1 cellular context compared by ENCODE assay signal in the genomic region with DNA sequence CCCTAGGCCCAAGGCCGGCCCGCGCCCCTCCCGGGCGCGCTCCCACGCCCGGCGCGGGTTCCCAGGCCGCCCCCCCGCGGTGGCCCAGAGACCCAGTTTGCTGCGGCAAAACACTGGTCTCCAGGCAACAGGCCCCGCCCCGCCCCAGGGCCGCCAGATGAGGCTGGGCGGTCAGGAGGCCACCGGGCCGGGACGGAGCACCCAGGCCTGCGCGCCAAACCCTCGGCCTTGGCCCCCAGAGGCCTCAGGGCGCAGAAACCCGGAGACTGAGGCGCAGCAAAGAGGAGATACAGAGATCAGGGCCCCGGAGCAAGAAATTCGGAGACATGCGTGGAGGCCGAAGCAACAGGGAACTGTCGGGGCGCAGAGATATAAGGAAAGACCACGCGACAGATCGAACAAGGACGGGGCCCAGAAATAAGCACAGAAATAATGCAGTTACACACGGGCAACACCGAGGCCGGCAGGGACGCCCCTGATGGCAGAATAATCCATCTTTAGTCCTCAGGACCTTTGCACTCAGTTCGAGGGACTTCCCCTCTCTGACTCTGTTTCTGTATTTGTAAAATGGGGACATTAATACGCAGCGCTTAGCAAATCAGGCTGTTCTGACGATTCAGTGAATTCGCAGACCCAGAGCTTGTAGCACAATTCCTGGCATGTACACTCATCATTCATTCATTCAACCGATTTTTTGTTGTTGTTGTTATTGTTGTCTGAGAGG.
TF ChIP-seq lines count a peak whose summit lies in the region.

No MANE protein-coding gene starts in this region.

TF ChIP-seq in K562, 482 proteins besides CTCF, POLR2A, EP300 and RAD21 (continued from another document and continues in another):
- TF ChIP-seq, protein P1, sequence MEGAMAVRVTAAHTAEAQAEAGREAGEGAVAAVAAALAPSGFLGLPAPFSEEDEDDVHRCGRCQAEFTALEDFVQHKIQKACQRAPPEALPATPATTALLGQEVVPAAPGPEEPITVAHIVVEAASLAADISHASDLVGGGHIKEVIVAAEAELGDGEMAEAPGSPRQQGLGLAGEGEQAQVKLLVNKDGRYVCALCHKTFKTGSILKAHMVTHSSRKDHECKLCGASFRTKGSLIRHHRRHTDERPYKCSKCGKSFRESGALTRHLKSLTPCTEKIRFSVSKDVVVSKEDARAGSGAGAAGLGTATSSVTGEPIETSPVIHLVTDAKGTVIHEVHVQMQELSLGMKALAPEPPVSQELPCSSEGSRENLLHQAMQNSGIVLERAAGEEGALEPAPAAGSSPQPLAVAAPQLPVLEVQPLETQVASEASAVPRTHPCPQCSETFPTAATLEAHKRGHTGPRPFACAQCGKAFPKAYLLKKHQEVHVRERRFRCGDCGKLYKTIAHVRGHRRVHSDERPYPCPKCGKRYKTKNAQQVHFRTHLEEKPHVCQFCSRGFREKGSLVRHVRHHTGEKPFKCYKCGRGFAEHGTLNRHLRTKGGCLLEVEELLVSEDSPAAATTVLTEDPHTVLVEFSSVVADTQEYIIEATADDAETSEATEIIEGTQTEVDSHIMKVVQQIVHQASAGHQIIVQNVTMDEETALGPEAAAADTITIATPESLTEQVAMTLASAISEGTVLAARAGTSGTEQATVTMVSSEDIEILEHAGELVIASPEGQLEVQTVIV (CRISPR knock-in tag; IDR thresholded peaks at IDR 0.05; ENCODE audit: borderline replicate concordance) = no peak
- TF ChIP-seq DMBX1 (CRISPR knock-in tag; IDR thresholded peaks at IDR 0.05; ENCODE audit: borderline replicate concordance) (peak; percentile 66; the same call in 1 of the 2 replicates), GABPB2 (CRISPR knock-in tag; conservative IDR thresholded peaks at IDR 0.05) (no peak), FOXJ3 (CRISPR knock-in tag; IDR thresholded peaks at IDR 0.05) (peak; percentile 93), ZNF12 (CRISPR knock-in tag; IDR thresholded peaks at IDR 0.05) (peak; percentile 63; the same call in 1 of the 2 replicates), KDM4B (IDR thresholded peaks at IDR 0.05; ENCODE audit: borderline replicate concordance in 2 of 2, low read depth in 1 of 2) (peak in 1 of 2 experiments; percentile 86; a peak in 2 of 4 replicates), SP1 (CRISPR knock-in tag; IDR thresholded peaks at IDR 0.05) (peak; percentile 63), ARNT (IDR thresholded peaks at IDR 0.05) (no peak), LCOR (CRISPR knock-in tag; IDR thresholded peaks at IDR 0.05) (no peak), ZKSCAN1 (IDR thresholded peaks at IDR 0.05; ENCODE audit: low read depth, low read length) (no peak), FOXJ2 (tag; IDR thresholded peaks at IDR 0.05) (peak; percentile 100), BMI1 (IDR thresholded peaks at IDR 0.05; ENCODE audit: low read length) (peak; percentile 66), SPI1 (IDR thresholded peaks at IDR 0.05; ENCODE audit: borderline replicate concordance, low read depth, low read length) (no peak), KDM5B (IDR thresholded peaks at IDR 0.05; ENCODE audit: insufficient replicate concordance, low read depth, low read length) (peak; percentile 62), PHB2 (IDR thresholded peaks at IDR 0.05; ENCODE audit: low read depth) (no peak), GTF2F1 (IDR thresholded peaks at IDR 0.05; ENCODE audit: low read depth, low read length) (no peak), HDAC2 (IDR thresholded peaks at IDR 0.05) (peak; percentile 57; the same call in 1 of the 2 replicates), CCAR2 (IDR thresholded peaks at IDR 0.05; ENCODE audit: low read depth, low read length) (no peak), ESRRA (IDR thresholded peaks at IDR 0.05; ENCODE audit: borderline replicate concordance, low read depth) (peak; percentile 10; the same call in 1 of the 2 replicates), SMAD2 (IDR thresholded peaks at IDR 0.05; ENCODE audit: low read depth, low read length) (no peak), GTF2A2 (tag; IDR thresholded peaks at IDR 0.05) (no peak), MXI1 (IDR thresholded peaks at IDR 0.05; ENCODE audit: low read depth, low read length) (peak; percentile 82), SIX5 (IDR thresholded peaks at IDR 0.05; ENCODE audit: borderline replicate concordance in 1 of 2, insufficient read depth in 1 of 2, low read depth in 1 of 2, low read length in 2 of 2) (no peak), ZNF143 (CRISPR knock-in tag; IDR thresholded peaks at IDR 0.05) (no peak), HMGN3 (IDR thresholded peaks at IDR 0.05; ENCODE audit: borderline replicate concordance, extremely low read depth, insufficient read length, low read depth, low read length) (peak; percentile 94), NR3C1 (CRISPR knock-in tag; IDR thresholded peaks at IDR 0.05) (no peak), FOXK1 (CRISPR knock-in tag; IDR thresholded peaks at IDR 0.05; ENCODE audit: borderline replicate concordance) (no peak), ZNF263 (CRISPR knock-in tag; IDR thresholded peaks at IDR 0.05; ENCODE audit: borderline replicate concordance) (no peak), POU5F1 (IDR thresholded peaks at IDR 0.05; ENCODE audit: borderline replicate concordance, low read depth, low read length, partially characterized antibody) (no peak), SREBF2 (CRISPR knock-in tag; IDR thresholded peaks at IDR 0.05) (no peak), NCOR1 (IDR thresholded peaks at IDR 0.05) (peak; percentile 60), ZNF347 (CRISPR knock-in tag; IDR thresholded peaks at IDR 0.05; ENCODE audit: low read depth) (no peak)
- TF ChIP-seq, protein P2, sequence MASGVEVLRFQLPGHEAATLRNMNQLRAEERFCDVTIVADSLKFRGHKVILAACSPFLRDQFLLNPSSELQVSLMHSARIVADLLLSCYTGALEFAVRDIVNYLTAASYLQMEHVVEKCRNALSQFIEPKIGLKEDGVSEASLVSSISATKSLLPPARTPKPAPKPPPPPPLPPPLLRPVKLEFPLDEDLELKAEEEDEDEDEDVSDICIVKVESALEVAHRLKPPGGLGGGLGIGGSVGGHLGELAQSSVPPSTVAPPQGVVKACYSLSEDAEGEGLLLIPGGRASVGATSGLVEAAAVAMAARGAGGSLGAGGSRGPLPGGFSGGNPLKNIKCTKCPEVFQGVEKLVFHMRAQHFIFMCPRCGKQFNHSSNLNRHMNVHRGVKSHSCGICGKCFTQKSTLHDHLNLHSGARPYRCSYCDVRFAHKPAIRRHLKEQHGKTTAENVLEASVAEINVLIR (CRISPR knock-in tag; IDR thresholded peaks at IDR 0.05) = no peak
- TF ChIP-seq, protein P3, sequence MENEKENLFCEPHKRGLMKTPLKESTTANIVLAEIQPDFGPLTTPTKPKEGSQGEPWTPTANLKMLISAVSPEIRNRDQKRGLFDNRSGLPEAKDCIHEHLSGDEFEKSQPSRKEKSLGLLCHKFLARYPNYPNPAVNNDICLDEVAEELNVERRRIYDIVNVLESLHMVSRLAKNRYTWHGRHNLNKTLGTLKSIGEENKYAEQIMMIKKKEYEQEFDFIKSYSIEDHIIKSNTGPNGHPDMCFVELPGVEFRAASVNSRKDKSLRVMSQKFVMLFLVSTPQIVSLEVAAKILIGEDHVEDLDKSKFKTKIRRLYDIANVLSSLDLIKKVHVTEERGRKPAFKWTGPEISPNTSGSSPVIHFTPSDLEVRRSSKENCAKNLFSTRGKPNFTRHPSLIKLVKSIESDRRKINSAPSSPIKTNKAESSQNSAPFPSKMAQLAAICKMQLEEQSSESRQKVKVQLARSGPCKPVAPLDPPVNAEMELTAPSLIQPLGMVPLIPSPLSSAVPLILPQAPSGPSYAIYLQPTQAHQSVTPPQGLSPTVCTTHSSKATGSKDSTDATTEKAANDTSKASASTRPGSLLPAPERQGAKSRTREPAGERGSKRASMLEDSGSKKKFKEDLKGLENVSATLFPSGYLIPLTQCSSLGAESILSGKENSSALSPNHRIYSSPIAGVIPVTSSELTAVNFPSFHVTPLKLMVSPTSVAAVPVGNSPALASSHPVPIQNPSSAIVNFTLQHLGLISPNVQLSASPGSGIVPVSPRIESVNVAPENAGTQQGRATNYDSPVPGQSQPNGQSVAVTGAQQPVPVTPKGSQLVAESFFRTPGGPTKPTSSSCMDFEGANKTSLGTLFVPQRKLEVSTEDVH (IDR thresholded peaks at IDR 0.05; ENCODE audit: low read depth, partially characterized antibody) = no peak
- TF ChIP-seq, protein P4, sequence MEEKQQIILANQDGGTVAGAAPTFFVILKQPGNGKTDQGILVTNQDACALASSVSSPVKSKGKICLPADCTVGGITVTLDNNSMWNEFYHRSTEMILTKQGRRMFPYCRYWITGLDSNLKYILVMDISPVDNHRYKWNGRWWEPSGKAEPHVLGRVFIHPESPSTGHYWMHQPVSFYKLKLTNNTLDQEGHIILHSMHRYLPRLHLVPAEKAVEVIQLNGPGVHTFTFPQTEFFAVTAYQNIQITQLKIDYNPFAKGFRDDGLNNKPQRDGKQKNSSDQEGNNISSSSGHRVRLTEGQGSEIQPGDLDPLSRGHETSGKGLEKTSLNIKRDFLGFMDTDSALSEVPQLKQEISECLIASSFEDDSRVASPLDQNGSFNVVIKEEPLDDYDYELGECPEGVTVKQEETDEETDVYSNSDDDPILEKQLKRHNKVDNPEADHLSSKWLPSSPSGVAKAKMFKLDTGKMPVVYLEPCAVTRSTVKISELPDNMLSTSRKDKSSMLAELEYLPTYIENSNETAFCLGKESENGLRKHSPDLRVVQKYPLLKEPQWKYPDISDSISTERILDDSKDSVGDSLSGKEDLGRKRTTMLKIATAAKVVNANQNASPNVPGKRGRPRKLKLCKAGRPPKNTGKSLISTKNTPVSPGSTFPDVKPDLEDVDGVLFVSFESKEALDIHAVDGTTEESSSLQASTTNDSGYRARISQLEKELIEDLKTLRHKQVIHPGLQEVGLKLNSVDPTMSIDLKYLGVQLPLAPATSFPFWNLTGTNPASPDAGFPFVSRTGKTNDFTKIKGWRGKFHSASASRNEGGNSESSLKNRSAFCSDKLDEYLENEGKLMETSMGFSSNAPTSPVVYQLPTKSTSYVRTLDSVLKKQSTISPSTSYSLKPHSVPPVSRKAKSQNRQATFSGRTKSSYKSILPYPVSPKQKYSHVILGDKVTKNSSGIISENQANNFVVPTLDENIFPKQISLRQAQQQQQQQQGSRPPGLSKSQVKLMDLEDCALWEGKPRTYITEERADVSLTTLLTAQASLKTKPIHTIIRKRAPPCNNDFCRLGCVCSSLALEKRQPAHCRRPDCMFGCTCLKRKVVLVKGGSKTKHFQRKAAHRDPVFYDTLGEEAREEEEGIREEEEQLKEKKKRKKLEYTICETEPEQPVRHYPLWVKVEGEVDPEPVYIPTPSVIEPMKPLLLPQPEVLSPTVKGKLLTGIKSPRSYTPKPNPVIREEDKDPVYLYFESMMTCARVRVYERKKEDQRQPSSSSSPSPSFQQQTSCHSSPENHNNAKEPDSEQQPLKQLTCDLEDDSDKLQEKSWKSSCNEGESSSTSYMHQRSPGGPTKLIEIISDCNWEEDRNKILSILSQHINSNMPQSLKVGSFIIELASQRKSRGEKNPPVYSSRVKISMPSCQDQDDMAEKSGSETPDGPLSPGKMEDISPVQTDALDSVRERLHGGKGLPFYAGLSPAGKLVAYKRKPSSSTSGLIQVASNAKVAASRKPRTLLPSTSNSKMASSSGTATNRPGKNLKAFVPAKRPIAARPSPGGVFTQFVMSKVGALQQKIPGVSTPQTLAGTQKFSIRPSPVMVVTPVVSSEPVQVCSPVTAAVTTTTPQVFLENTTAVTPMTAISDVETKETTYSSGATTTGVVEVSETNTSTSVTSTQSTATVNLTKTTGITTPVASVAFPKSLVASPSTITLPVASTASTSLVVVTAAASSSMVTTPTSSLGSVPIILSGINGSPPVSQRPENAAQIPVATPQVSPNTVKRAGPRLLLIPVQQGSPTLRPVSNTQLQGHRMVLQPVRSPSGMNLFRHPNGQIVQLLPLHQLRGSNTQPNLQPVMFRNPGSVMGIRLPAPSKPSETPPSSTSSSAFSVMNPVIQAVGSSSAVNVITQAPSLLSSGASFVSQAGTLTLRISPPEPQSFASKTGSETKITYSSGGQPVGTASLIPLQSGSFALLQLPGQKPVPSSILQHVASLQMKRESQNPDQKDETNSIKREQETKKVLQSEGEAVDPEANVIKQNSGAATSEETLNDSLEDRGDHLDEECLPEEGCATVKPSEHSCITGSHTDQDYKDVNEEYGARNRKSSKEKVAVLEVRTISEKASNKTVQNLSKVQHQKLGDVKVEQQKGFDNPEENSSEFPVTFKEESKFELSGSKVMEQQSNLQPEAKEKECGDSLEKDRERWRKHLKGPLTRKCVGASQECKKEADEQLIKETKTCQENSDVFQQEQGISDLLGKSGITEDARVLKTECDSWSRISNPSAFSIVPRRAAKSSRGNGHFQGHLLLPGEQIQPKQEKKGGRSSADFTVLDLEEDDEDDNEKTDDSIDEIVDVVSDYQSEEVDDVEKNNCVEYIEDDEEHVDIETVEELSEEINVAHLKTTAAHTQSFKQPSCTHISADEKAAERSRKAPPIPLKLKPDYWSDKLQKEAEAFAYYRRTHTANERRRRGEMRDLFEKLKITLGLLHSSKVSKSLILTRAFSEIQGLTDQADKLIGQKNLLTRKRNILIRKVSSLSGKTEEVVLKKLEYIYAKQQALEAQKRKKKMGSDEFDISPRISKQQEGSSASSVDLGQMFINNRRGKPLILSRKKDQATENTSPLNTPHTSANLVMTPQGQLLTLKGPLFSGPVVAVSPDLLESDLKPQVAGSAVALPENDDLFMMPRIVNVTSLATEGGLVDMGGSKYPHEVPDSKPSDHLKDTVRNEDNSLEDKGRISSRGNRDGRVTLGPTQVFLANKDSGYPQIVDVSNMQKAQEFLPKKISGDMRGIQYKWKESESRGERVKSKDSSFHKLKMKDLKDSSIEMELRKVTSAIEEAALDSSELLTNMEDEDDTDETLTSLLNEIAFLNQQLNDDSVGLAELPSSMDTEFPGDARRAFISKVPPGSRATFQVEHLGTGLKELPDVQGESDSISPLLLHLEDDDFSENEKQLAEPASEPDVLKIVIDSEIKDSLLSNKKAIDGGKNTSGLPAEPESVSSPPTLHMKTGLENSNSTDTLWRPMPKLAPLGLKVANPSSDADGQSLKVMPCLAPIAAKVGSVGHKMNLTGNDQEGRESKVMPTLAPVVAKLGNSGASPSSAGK (IDR thresholded peaks at IDR 0.05) = peak; percentile 68
- TF ChIP-seq, protein P5, sequence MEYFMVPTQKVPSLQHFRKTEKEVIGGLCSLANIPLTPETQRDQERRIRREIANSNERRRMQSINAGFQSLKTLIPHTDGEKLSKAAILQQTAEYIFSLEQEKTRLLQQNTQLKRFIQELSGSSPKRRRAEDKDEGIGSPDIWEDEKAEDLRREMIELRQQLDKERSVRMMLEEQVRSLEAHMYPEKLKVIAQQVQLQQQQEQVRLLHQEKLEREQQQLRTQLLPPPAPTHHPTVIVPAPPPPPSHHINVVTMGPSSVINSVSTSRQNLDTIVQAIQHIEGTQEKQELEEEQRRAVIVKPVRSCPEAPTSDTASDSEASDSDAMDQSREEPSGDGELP (CRISPR knock-in tag; IDR thresholded peaks at IDR 0.05; ENCODE audit: borderline replicate concordance) = peak; percentile 81; the same call in 1 of the 2 replicates
- TF ChIP-seq, protein P6, sequence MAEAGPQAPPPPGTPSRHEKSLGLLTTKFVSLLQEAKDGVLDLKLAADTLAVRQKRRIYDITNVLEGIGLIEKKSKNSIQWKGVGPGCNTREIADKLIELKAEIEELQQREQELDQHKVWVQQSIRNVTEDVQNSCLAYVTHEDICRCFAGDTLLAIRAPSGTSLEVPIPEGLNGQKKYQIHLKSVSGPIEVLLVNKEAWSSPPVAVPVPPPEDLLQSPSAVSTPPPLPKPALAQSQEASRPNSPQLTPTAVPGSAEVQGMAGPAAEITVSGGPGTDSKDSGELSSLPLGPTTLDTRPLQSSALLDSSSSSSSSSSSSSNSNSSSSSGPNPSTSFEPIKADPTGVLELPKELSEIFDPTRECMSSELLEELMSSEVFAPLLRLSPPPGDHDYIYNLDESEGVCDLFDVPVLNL (CRISPR knock-in tag; IDR thresholded peaks at IDR 0.05; ENCODE audit: low read depth) = no peak
